24 cellular contexts compared by ENCODE assay signal in the genomic region with DNA sequence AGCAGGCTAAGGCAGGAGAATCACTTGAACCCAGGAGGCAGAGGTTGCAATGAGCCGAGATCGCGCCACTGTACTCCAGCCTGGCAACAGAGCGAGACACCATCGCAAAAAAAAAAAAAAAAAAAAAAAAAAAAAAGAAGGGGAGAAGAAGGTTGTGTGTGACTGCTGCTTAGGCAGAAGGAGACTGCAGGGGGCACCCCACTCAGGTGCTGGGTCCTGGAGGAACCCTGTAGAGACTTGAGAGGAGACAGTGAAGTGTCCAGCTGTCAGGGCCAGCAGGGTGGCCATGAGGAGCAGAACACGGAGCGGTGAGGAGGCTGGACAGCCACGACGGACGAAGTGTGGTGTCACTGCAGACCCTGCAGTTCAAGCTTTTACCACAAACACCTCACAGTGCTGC.
DNase-seq lines count a peak whose midpoint lies in the region; ATAC-seq and TF ChIP-seq lines count a peak whose summit lies in the region.
"Had no signal": no experiment of that assay in that cellular context is flagged by ENCODE, and none has a peak within 500 bp of the region (broad histone marks: within the 10 kb centered on the region; RNA-seq: fewer than 3 reads in every experiment).

No MANE protein-coding gene starts in this region.

- peak in 1 of 2 donors; percentile 12 for DNase-seq in cardiac muscle cell (ENCODE audit: low read depth in 1 of 2, low spot score in 1 of 2)
- no peak for DNase-seq in left ventricle myocardium inferior
- DNase-seq in brain microvascular endothelial cell = no peak
- DNase-seq in left colon = peak in 1 of 2 donors; percentile 21
- DNase-seq in DMS114 treated with DMSO at 0.1 percent for 48 hours (lab: John Stamatoyannopoulos, UW; ENCODE audit: unreplicated experiment) = no peak
- DNase-seq in activated gamma-delta T cell (lab: John Stamatoyannopoulos, UW) = no peak
- DNase-seq in HPDE6-E6E7 (ENCODE audit: extremely low spot score) = no peak
- no peak for DNase-seq in GM19238 (ENCODE audit: insufficient read length, low spot score)
- DNase-seq: activated naive CD4-positive, alpha-beta T cell treated with anti-CD3 and anti-CD28 coated beads, Interleukin-2, amount 10 ng/mL, durations not matched to agents 7 days and 5 days; activated T-cell treated with anti-CD3 and anti-CD28 coated beads, Interleukin-2, amount 50 U/mL, for 48 hours; amygdala; C1 segment of cervical spinal cord; Calu3; central memory CD4-positive, alpha-beta T cell; kidney; NCI-H187; NCI-H226; PC-9; SHP77 treated with DMSO at 0.1 percent for 48 hours; stomach; T-helper 1 cell had no signal

- peak; percentile 13 for TF ChIP-seq CTCF in cardiac muscle cell (IDR thresholded peaks at IDR 0.05; ENCODE audit: low read depth, low read length)
- TF ChIP-seq CTCF in left ventricle myocardium inferior (IDR thresholded peaks at IDR 0.05; ENCODE audit: borderline replicate concordance) = no peak
- TF ChIP-seq CTCF in brain microvascular endothelial cell (IDR thresholded peaks at IDR 0.05; ENCODE audit: low read depth, low read length, missing control alignments) = peak; percentile 33

- ATAC-seq in left colon = peak; percentile 58
- ATAC-seq: esophagus mucosa had no signal

- in situ Hi-C loops in brain microvascular endothelial cell (cut with HindIII; ENCODE audit: low pct_ligation_motif_present, low sequenced_read_pairs) = no loop called here

- H3K4me3 ChIP-seq in cardiac muscle cell (no peak overlapping the region), left ventricle myocardium inferior (no peak overlapping the region), brain microvascular endothelial cell (ENCODE audit: low read depth, low read length) (no peak overlapping the region)
- H3K4me3 ChIP-seq: PC-9, stomach, tibial nerve had no signal

- no peaks in the 10 kb centered on the region for H3K36me3 ChIP-seq in cardiac muscle cell
- H3K36me3 ChIP-seq in left ventricle myocardium inferior = peaks cover 11% of the 10 kb centered on the region
- H3K36me3 ChIP-seq in brain microvascular endothelial cell (replicated peaks) = peaks cover 2% of the 10 kb centered on the region
- H3K36me3 ChIP-seq: neutrophil had no signal

- no peaks in the 10 kb centered on the region for H3K27me3 ChIP-seq in cardiac muscle cell
- H3K27me3 ChIP-seq in left ventricle myocardium inferior (ENCODE audit: low read depth) = no peaks in the 10 kb centered on the region
- no peaks in the 10 kb centered on the region for H3K27me3 ChIP-seq in brain microvascular endothelial cell (replicated peaks)
- H3K27me3 ChIP-seq: neutrophil, stomach, tibial nerve had no signal

- H3K27ac ChIP-seq in cardiac muscle cell (no peak overlapping the region), left ventricle myocardium inferior (replicated peaks) (no peak overlapping the region), brain microvascular endothelial cell (no peak overlapping the region)
- H3K27ac ChIP-seq: neutrophil, PC-9, stomach, tibial nerve had no signal

- no peaks in the 10 kb centered on the region for H3K9me3 ChIP-seq in cardiac muscle cell (ENCODE audit: low read depth)
- H3K9me3 ChIP-seq in left ventricle myocardium inferior (replicated peaks) = peaks cover 13% of the 10 kb centered on the region
- H3K9me3 ChIP-seq: neutrophil had no signal

- intact Hi-C loops in left ventricle myocardium inferior (cut with micrococcal nuclease) = no loop called here
- intact Hi-C loops in left colon (cut with DNase I, micrococcal nuclease) = no loop called here

- H3K4me1 ChIP-seq in cardiac muscle cell (ENCODE audit: low read depth) = peaks cover 2% of the 10 kb centered on the region
- peaks cover 5% of the 10 kb centered on the region for H3K4me1 ChIP-seq in left ventricle myocardium inferior
